ENCODE assay signal across 11 cellular contexts in genomic region chrX:316351-317325, GRCh38. TPM values are rescaled to one million over a fixed set of nuclear protein-coding genes. Genes with fewer than 3 reads are reported as not detected.
DNase-seq lines count a peak whose midpoint lies in the region; ATAC-seq and TF ChIP-seq lines count a peak whose summit lies in the region.
"Had no signal": no experiment of that assay in that cellular context is flagged by ENCODE, and none has a peak within 500 bp of the region (broad histone marks: within the 10 kb centered on the region; RNA-seq: fewer than 3 reads in every experiment).

No MANE protein-coding gene starts in this region.

- no peak for DNase-seq in activated naive CD4-positive, alpha-beta T cell (lab: John Stamatoyannopoulos, UW)
- DNase-seq in activated T-helper 1 cell treated with anti-CD3 and anti-CD28 coated beads, Interleukin-12 subunit alpha, Interleukin-12 subunit beta, Interleukin-2, Interleukin-4 antibody, amounts not matched to agents 30 ng/mL and 10 ng/mL and 1 ng/mL, durations not matched to agents 14 hours and 24 hours and 36 hours (ENCODE audit: low spot score) = no peak
- DNase-seq in right lobe of liver (peak; percentile 33 to 59 (median 47)), stomach (no peak), NCI-H1436 (lab: John Stamatoyannopoulos, UW) (no peak), putamen (ENCODE audit: low spot score) (no peak)
- DNase-seq: activated CD4-positive, alpha-beta T cell treated with anti-CD3 and anti-CD28 coated beads for 48 hours; NCI-H2081 treated with DMSO at 0.1 percent for 48 hours; RPMI8226 had no signal

- H3K36me3 ChIP-seq in right lobe of liver = peaks cover 0 to 28% (median 8%) of the 10 kb centered on the region in 4 donors
- H3K36me3 ChIP-seq in stomach = peaks cover 28 to 49% (median 47%) of the 10 kb centered on the region in 4 donors

- H3K4me3 Mint-ChIP-seq in activated naive CD4-positive, alpha-beta T cell treated with anti-CD3 and anti-CD28 coated beads, Interleukin-2, amount 50 U/mL, for 24 hours = peak overlapping the region; percentile 63
- peak overlapping the region; percentile 47 for H3K4me3 Mint-ChIP-seq in activated T-helper 1 cell treated with anti-CD3 and anti-CD28 coated beads, Interleukin-12 subunit alpha, Interleukin-12 subunit beta, Interleukin-2, Interleukin-4 antibody, amounts not matched to agents 30 ng/mL and 10 ng/mL and 1 ng/mL, durations not matched to agents 14 hours and 24 hours and 36 hours

- intact Hi-C loops in activated T-helper 1 cell treated with anti-CD3 and anti-CD28 coated beads, Interleukin-12 subunit alpha, Interleukin-12 subunit beta, Interleukin-2, Interleukin-4 antibody, amounts not matched to agents 30 ng/mL and 10 ng/mL and 1 ng/mL, durations not matched to agents 14 hours and 24 hours and 36 hours (cut with micrococcal nuclease) = no loop called here
- intact Hi-C loops in right lobe of liver (cut with DNase I) = no loop called here
- intact Hi-C loops in stomach (cut with DNase I; ENCODE audit: low total_unique reads) = no loop called here

- H3K27me3 Mint-ChIP-seq in activated naive CD4-positive, alpha-beta T cell treated with anti-CD3 and anti-CD28 coated beads, Interleukin-2, amount 50 U/mL, for 24 hours = no peaks in the 10 kb centered on the region
- H3K27me3 Mint-ChIP-seq in activated T-helper 1 cell treated with anti-CD3 and anti-CD28 coated beads, Interleukin-12 subunit alpha, Interleukin-12 subunit beta, Interleukin-2, Interleukin-4 antibody, amounts not matched to agents 30 ng/mL and 10 ng/mL and 1 ng/mL, durations not matched to agents 14 hours and 24 hours and 36 hours (ENCODE audit: insufficient read depth) = peaks cover 2% of the 10 kb centered on the region

- H3K9me3 ChIP-seq in right lobe of liver (no peaks in the 10 kb centered on the region), stomach (no peaks in the 10 kb centered on the region)

- H3K4me1 ChIP-seq in right lobe of liver (peaks cover 0 to 11% (median 0%) of the 10 kb centered on the region in 4 donors), stomach (peaks cover 16 to 40% (median 33%) of the 10 kb centered on the region in 4 donors)

- H3K27ac ChIP-seq in right lobe of liver = no peak overlapping the region
- peak overlapping the region in 3 of 5 donors; percentile 96 to 100 (median 97) for H3K27ac ChIP-seq in stomach

- H3K27ac Mint-ChIP-seq in activated naive CD4-positive, alpha-beta T cell treated with anti-CD3 and anti-CD28 coated beads, Interleukin-2, amount 50 U/mL, for 24 hours = no peak overlapping the region
- no peak overlapping the region for H3K27ac Mint-ChIP-seq in activated T-helper 1 cell treated with anti-CD3 and anti-CD28 coated beads, Interleukin-12 subunit alpha, Interleukin-12 subunit beta, Interleukin-2, Interleukin-4 antibody, amounts not matched to agents 30 ng/mL and 10 ng/mL and 1 ng/mL, durations not matched to agents 14 hours and 24 hours and 36 hours

- H3K27me3 ChIP-seq in right lobe of liver (no peaks in the 10 kb centered on the region), stomach (no peaks in the 10 kb centered on the region)

- WGBS in right lobe of liver (ENCODE audit: insufficient coverage, low coverage, low lambda C conversion rate, missing lambda C conversion rate) = 90% methylated on average over 8 of the region's 50 CpGs
- 92 to 94% (median 92%) methylated on average over 40 to 50 of the region's 50 CpGs for WGBS in stomach, 5 donors

- ATAC-seq in right lobe of liver = no peak
- no peak for ATAC-seq in HG03108 (IDR thresholded peaks at IDR 0.05; ENCODE audit: unreplicated experiment)

- peaks cover 7% of the 10 kb centered on the region for H3K36me3 Mint-ChIP-seq in activated naive CD4-positive, alpha-beta T cell treated with anti-CD3 and anti-CD28 coated beads, Interleukin-2, amount 50 U/mL, for 24 hours
- H3K36me3 Mint-ChIP-seq in activated T-helper 1 cell treated with anti-CD3 and anti-CD28 coated beads, Interleukin-12 subunit alpha, Interleukin-12 subunit beta, Interleukin-2, Interleukin-4 antibody, amounts not matched to agents 30 ng/mL and 10 ng/mL and 1 ng/mL, durations not matched to agents 14 hours and 24 hours and 36 hours (ENCODE audit: low read depth) = peaks cover 18% of the 10 kb centered on the region

- no peak for TF ChIP-seq EP300 in stomach (IDR thresholded peaks at IDR 0.05)

- no peak for TF ChIP-seq POLR2A in right lobe of liver (IDR thresholded peaks at IDR 0.05)
- TF ChIP-seq POLR2A in stomach (IDR thresholded peaks at IDR 0.05) = no peak

- H3K4me1 Mint-ChIP-seq in activated naive CD4-positive, alpha-beta T cell treated with anti-CD3 and anti-CD28 coated beads, Interleukin-2, amount 50 U/mL, for 24 hours = peaks cover 8% of the 10 kb centered on the region
- peaks cover 9% of the 10 kb centered on the region for H3K4me1 Mint-ChIP-seq in activated T-helper 1 cell treated with anti-CD3 and anti-CD28 coated beads, Interleukin-12 subunit alpha, Interleukin-12 subunit beta, Interleukin-2, Interleukin-4 antibody, amounts not matched to agents 30 ng/mL and 10 ng/mL and 1 ng/mL, durations not matched to agents 14 hours and 24 hours and 36 hours (ENCODE audit: low read depth)

- H3K4me3 ChIP-seq in right lobe of liver = no peak overlapping the region
- peak overlapping the region in 1 of 4 donors; percentile 90 for H3K4me3 ChIP-seq in stomach

- TF ChIP-seq CTCF in right lobe of liver (IDR thresholded peaks at IDR 0.05) = no peak
- TF ChIP-seq CTCF in stomach (IDR thresholded peaks at IDR 0.05) = no peak

- no peaks in the 10 kb centered on the region for H3K9me3 Mint-ChIP-seq in activated naive CD4-positive, alpha-beta T cell treated with anti-CD3 and anti-CD28 coated beads, Interleukin-2, amount 50 U/mL, for 24 hours
- no peaks in the 10 kb centered on the region for H3K9me3 Mint-ChIP-seq in activated T-helper 1 cell treated with anti-CD3 and anti-CD28 coated beads, Interleukin-12 subunit alpha, Interleukin-12 subunit beta, Interleukin-2, Interleukin-4 antibody, amounts not matched to agents 30 ng/mL and 10 ng/mL and 1 ng/mL, durations not matched to agents 14 hours and 24 hours and 36 hours

RNA-seq across cellular contexts. Expression of gene GTPBP6, which starts 2.0 kb away (rescaled TPM):
- 68.3 and 69.5 TPM in 2 replicates for total RNA-seq in activated T-helper 1 cell treated with anti-CD3 and anti-CD28 coated beads, Interleukin-12 subunit alpha, Interleukin-12 subunit beta, Interleukin-2, Interleukin-4 antibody, amounts not matched to agents 30 ng/mL and 10 ng/mL and 1 ng/mL, durations not matched to agents 14 hours and 24 hours and 36 hours
- 10 to 100 TPM; 20.9 to 32.8 (median 23.2) TPM for total RNA-seq in right lobe of liver
- 10 to 100 TPM; 19.8 to 73.9 (median 36.8) TPM for total RNA-seq in stomach
- polyA plus RNA-seq in stomach = 10 to 100 TPM; 47.7 to 53.4 (median 48.6) TPM

RNA-seq across cellular contexts. Expression of gene PLCXD1, which starts 35.5 kb away (rescaled TPM):
- 53.3 and 55.0 TPM in 2 replicates for total RNA-seq in activated T-helper 1 cell treated with anti-CD3 and anti-CD28 coated beads, Interleukin-12 subunit alpha, Interleukin-12 subunit beta, Interleukin-2, Interleukin-4 antibody, amounts not matched to agents 30 ng/mL and 10 ng/mL and 1 ng/mL, durations not matched to agents 14 hours and 24 hours and 36 hours
- total RNA-seq in right lobe of liver (10 to 100 TPM in 1 of 6 experiments, 1 to 10 TPM in 5; 3.4 to 11.2 (median 5.1) TPM), stomach (100 to 1,000 TPM in 1 of 5 donors, 10 to 100 TPM in 3, 1 to 10 TPM in 1; 8.4 to 114 (median 30.3) TPM)
- 10 to 100 TPM; 13.3 to 45.1 (median 16.4) TPM for polyA plus RNA-seq in stomach

Comparison
In these comparisons a context has a peak if more than half of its experiments do, and no peak if none do; other contexts are left out.
1. DNase-seq: peak in right lobe of liver (3 of 3); none in activated naive CD4-positive, alpha-beta T cell (0 of 4), activated T-helper 1 cell treated with anti-CD3 and anti-CD28 coated beads, Interleukin-12 subunit alpha, Interleukin-12 subunit beta, Interleukin-2, Interleukin-4 antibody, amounts not matched to agents 30 ng/mL and 10 ng/mL and 1 ng/mL, durations not matched to agents 14 hours and 24 hours and 36 hours (single experiment), stomach (single experiment), NCI-H1436 (single experiment) and putamen (single experiment).
2. H3K27ac ChIP-seq: peak in stomach (3 of 5); none in right lobe of liver (0 of 3).